ENCODE assay signal across 26 cellular contexts in genomic region chr5:103522586-103522985, GRCh38. TPM values are rescaled to one million over a fixed set of nuclear protein-coding genes. Genes with fewer than 3 reads are reported as not detected.
DNase-seq lines count a peak whose midpoint lies in the region; ATAC-seq, FAIRE-seq and TF ChIP-seq lines count a peak whose summit lies in the region.
"Had no signal": no experiment of that assay in that cellular context is flagged by ENCODE, and none has a peak within 500 bp of the region (broad histone marks: within the 10 kb centered on the region; RNA-seq: fewer than 3 reads in every experiment).

No MANE protein-coding gene starts in this region.

- H3K4me1 ChIP-seq in cardiac muscle cell (ENCODE audit: low read depth) (no peaks in the 10 kb centered on the region), H1 (replicated peaks in 1 of 4; ENCODE audit: control insufficient read depth in 3 of 4, insufficient read depth in 4 of 4, low read length in 3 of 4) (no peaks in the 10 kb centered on the region), mesendoderm (ENCODE audit: control insufficient read depth, low read depth, low read length) (no peaks in the 10 kb centered on the region), transverse colon (peaks cover 0 to 13% (median 5%) of the 10 kb centered on the region in 4 donors), mammary epithelial cell (ENCODE audit: insufficient read depth, low read length) (peaks cover 6% of the 10 kb centered on the region)
- H3K4me1 ChIP-seq: ascending aorta, gastrocnemius medialis, psoas muscle, spleen had no signal

- no peak for TF ChIP-seq RAD21 in H1 (IDR thresholded peaks at IDR 0.05 in 1 of 2, conservative IDR thresholded peaks at IDR 0.05 in 1 of 2; ENCODE audit: low read depth in 2 of 2, low read length in 2 of 2)

- CTCF ChIA-PET in H1 (lab: Charles Lee; ENCODE audit: partially characterized antibody) (no interaction called here), mammary epithelial cell (lab: Charles Lee; ENCODE audit: low non-redundant PET) (no interaction called here)

- BruUV-seq in mammary epithelial cell (replicated peaks; lab: Mats Ljungman, UMichigan) = no TSS peak

- WGBS in H1 (ENCODE audit: extremely low coverage in 1 of 2, insufficient coverage in 1 of 2, insufficient read length in 1 of 2, insufficient replicate concordance in 2 of 2, low coverage in 1 of 2, low lambda C conversion rate in 2 of 2, missing lambda C conversion rate in 1 of 2), 2 experiments = 87% methylated on average over 5 of the region's 5 CpGs; no CpG with 5 or more reads in 1 of the 2 experiments
- no CpG with 5 or more reads among the region's 5 CpGs for WGBS in mesendoderm (ENCODE audit: extremely low coverage, insufficient coverage, low lambda C conversion rate)
- WGBS in transverse colon (ENCODE audit: low coverage in 1 of 2), 2 donors = 73 to 88% methylated on average over 5 of the region's 5 CpGs
- WGBS in mammary epithelial cell (ENCODE audit: low coverage, missing lambda C conversion rate) = 90% methylated on average over 5 of the region's 5 CpGs

- intact Hi-C loops in Right ventricle myocardium superior (cut with DNase I) = no loop called here
- intact Hi-C loops in transverse colon (cut with DNase I; ENCODE audit: low total_unique reads) = no loop called here
- intact Hi-C loops in posterior cingulate gyrus (cut with DNase I) = no loop called here
- intact Hi-C loops in mammary epithelial cell (cut with micrococcal nuclease) = no loop called here

- H3K4ac ChIP-seq in H1 (replicated peaks; ENCODE audit: insufficient read length, low read depth, low read length) (no peak overlapping the region), mesendoderm (ENCODE audit: low read depth, low read length) (no peak overlapping the region)

- H3K23ac ChIP-seq in H1 (ENCODE audit: insufficient read length) (no peak overlapping the region), mesendoderm (ENCODE audit: low read length) (no peak overlapping the region)

- H2BK5ac ChIP-seq in H1 (ENCODE audit: low read depth, low read length) (no peak overlapping the region), mesendoderm (ENCODE audit: low read length) (no peak overlapping the region)

- no peak overlapping the region for H3K4me2 ChIP-seq in H1 (ENCODE audit: insufficient read depth in 1 of 2, low read depth in 2 of 2, low read length in 2 of 2)
- no peak overlapping the region for H3K4me2 ChIP-seq in mesendoderm (ENCODE audit: low read length)
- H3K4me2 ChIP-seq in mammary epithelial cell (ENCODE audit: insufficient read depth, low read depth, low read length) = no peak overlapping the region

- H3K18ac ChIP-seq in H1 (ENCODE audit: extremely low read depth, low read length) (no peak overlapping the region), mesendoderm (ENCODE audit: low read length) (no peak overlapping the region)

- TF ChIP-seq EP300 in H1 (IDR thresholded peaks at IDR 0.05; ENCODE audit: borderline replicate concordance in 1 of 2, low read depth in 2 of 2, low read length in 2 of 2) = no peak
- no peak for TF ChIP-seq EP300 in transverse colon (IDR thresholded peaks at IDR 0.05; ENCODE audit: low read depth)

- DNase-seq in cardiac muscle cell (ENCODE audit: low read depth in 1 of 2, low spot score in 1 of 2) (peak; percentile 18 to 87), Right ventricle myocardium superior (no peak), H1 (ENCODE audit: low read depth in 1 of 2, low spot score in 2 of 2) (no peak), mesendoderm (peak; percentile 2), transverse colon (no peak), activated gamma-delta T cell (lab: John Stamatoyannopoulos, UW) (no peak), posterior cingulate gyrus (no peak), mammary epithelial cell (no peak)
- DNase-seq: activated CD4-positive, alpha-beta T cell treated with anti-CD3 and anti-CD28 coated beads for 48 hours; BE2C; DND-41; gastrocnemius medialis; kidney glomerular epithelial cell; natural killer cell; NCI-H1105 treated with DMSO at 0.1 percent for 48 hours; NCI-H2081 treated with DMSO at 0.1 percent for 48 hours; NK-92 treated with Interleukin-12 subunit alpha and Interleukin-12 subunit beta, amount 100 ng/mL, for 24 hours; psoas muscle; spleen; stimulated activated CD4-positive, alpha-beta T cell treated with anti-CD3 and anti-CD28 coated beads, Interleukin-4, amount 100 ng/mL, for 24 hours; stimulated activated naive CD8-positive, alpha-beta T cell treated with anti-CD3 and anti-CD28 coated beads, Interleukin-15, Interleukin-2, amounts not matched to agents 100 U/mL and 50 U/mL, for 24 hours had no signal

- POLR2A ChIA-PET in H1 (lab: Charles Lee; ENCODE audit: partially characterized antibody) = no interaction called here

- H3K27me3 ChIP-seq in cardiac muscle cell (no peaks in the 10 kb centered on the region), H1 (replicated peaks in 1 of 4; ENCODE audit: control insufficient read depth in 3 of 4, extremely low read depth in 1 of 4, insufficient read depth in 3 of 4, low read length in 3 of 4) (no peaks in the 10 kb centered on the region), mesendoderm (ENCODE audit: insufficient read depth, low read length, poor library complexity) (no peaks in the 10 kb centered on the region), transverse colon (no peaks in the 10 kb centered on the region), mammary epithelial cell (ENCODE audit: insufficient read depth, low read length) (no peaks in the 10 kb centered on the region)
- H3K27me3 ChIP-seq: ascending aorta, BE2C, gastrocnemius medialis, spleen had no signal

- dilution Hi-C loops in mammary epithelial cell (cut with HindIII; ENCODE audit: low sequenced_read_pairs) = no loop called here

- no peak overlapping the region for H4K91ac ChIP-seq in H1 (replicated peaks; ENCODE audit: insufficient read length, low read length)

- H3K27ac ChIP-seq in cardiac muscle cell = no peak overlapping the region
- H3K27ac ChIP-seq in H1 (ENCODE audit: low read depth, low read length) = no peak overlapping the region
- no peak overlapping the region for H3K27ac ChIP-seq in mesendoderm (ENCODE audit: low read depth, low read length)
- H3K27ac ChIP-seq in transverse colon = peak overlapping the region; percentile 54 to 73 (median 65)
- H3K27ac ChIP-seq in mammary epithelial cell (ENCODE audit: insufficient read depth, low read depth, low read length) = no peak overlapping the region
- H3K27ac ChIP-seq: 22Rv1, ascending aorta, gastrocnemius medialis, psoas muscle, spleen had no signal

- no peak overlapping the region for H2BK120ac ChIP-seq in H1 (replicated peaks; ENCODE audit: low read depth, low read length)
- H2BK120ac ChIP-seq in mesendoderm (ENCODE audit: low read depth, low read length) = no peak overlapping the region

- no peak overlapping the region for H3K14ac ChIP-seq in H1 (ENCODE audit: insufficient read length)

- H2BK15ac ChIP-seq in H1 (ENCODE audit: low read length) (no peak overlapping the region), mesendoderm (replicated peaks; ENCODE audit: low read depth) (no peak overlapping the region)

- H4K20me1 ChIP-seq in H1 (replicated peaks in 1 of 2; ENCODE audit: control insufficient read depth in 1 of 2, insufficient read depth in 2 of 2, low read length in 2 of 2) (no peaks in the 10 kb centered on the region), mammary epithelial cell (ENCODE audit: insufficient read depth, low read length) (no peaks in the 10 kb centered on the region)

- no peak overlapping the region for H2BK20ac ChIP-seq in H1 (ENCODE audit: low read length)

- no peaks in the 10 kb centered on the region for H3K9me3 ChIP-seq in cardiac muscle cell (ENCODE audit: low read depth)
- no peaks in the 10 kb centered on the region for H3K9me3 ChIP-seq in H1 (ENCODE audit: insufficient read depth in 2 of 2, low read depth in 1 of 2, low read length in 1 of 2)
- no peaks in the 10 kb centered on the region for H3K9me3 ChIP-seq in transverse colon
- H3K9me3 ChIP-seq in mammary epithelial cell (replicated peaks; ENCODE audit: insufficient read depth, low read length) = no peaks in the 10 kb centered on the region
- H3K9me3 ChIP-seq: ascending aorta, BE2C, gastrocnemius medialis, psoas muscle, spleen had no signal

- H3K23me2 ChIP-seq in H1 (ENCODE audit: low read depth, low read length) = no peaks in the 10 kb centered on the region

- no peaks in the 10 kb centered on the region for H3K36me3 ChIP-seq in cardiac muscle cell
- H3K36me3 ChIP-seq in H1 (ENCODE audit: control insufficient read depth in 2 of 4, insufficient read depth in 4 of 4, low read length in 3 of 4) = no peaks in the 10 kb centered on the region
- no peaks in the 10 kb centered on the region for H3K36me3 ChIP-seq in mesendoderm (ENCODE audit: control insufficient read depth, insufficient read depth, low read length)
- H3K36me3 ChIP-seq in transverse colon = no peaks in the 10 kb centered on the region
- H3K36me3 ChIP-seq in mammary epithelial cell (ENCODE audit: insufficient read depth, low read length) = no peaks in the 10 kb centered on the region
- H3K36me3 ChIP-seq: ascending aorta, BE2C, gastrocnemius medialis, spleen had no signal

- H2AFZ ChIP-seq in H1 (ENCODE audit: low read length) (peak overlapping the region; percentile 34; the same call in 1 of the 2 replicates), mammary epithelial cell (ENCODE audit: low read depth, low read length) (no peak overlapping the region)

- H2BK12ac ChIP-seq in H1 (ENCODE audit: low read depth, low read length) = no peak overlapping the region

- H3K4me3 ChIP-seq in cardiac muscle cell (no peak overlapping the region), H1 (ENCODE audit: extremely low read depth in 1 of 4, insufficient read depth in 2 of 4, low read depth in 3 of 4, low read length in 4 of 4) (no peak overlapping the region), mesendoderm (ENCODE audit: low read length) (no peak overlapping the region), transverse colon (no peak overlapping the region), mammary epithelial cell (replicated peaks in 1 of 3; ENCODE audit: insufficient read depth in 1 of 3, low read depth in 2 of 3, low read length in 3 of 3) (no peak overlapping the region)
- H3K4me3 ChIP-seq: ascending aorta, gastrocnemius medialis, psoas muscle, spleen had no signal

- H3K79me2 ChIP-seq in H1 (ENCODE audit: control insufficient read depth in 1 of 2, insufficient read depth in 2 of 2, low read length in 2 of 2) = no peaks in the 10 kb centered on the region
- H3K79me2 ChIP-seq in mesendoderm (ENCODE audit: control insufficient read depth, insufficient read depth, low read length) = no peaks in the 10 kb centered on the region
- H3K79me2 ChIP-seq in mammary epithelial cell (ENCODE audit: insufficient read depth, low read length) = no peaks in the 10 kb centered on the region

- H2AK5ac ChIP-seq in H1 (ENCODE audit: low read depth, low read length) (no peak overlapping the region), mesendoderm (ENCODE audit: low read length) (no peak overlapping the region)

- TF ChIP-seq CTCF in cardiac muscle cell (IDR thresholded peaks at IDR 0.05; ENCODE audit: low read depth, low read length) (no peak), H1 (IDR thresholded peaks at IDR 0.05; ENCODE audit: control extremely low read depth in 1 of 3, insufficient read depth in 1 of 3, low read depth in 1 of 3, low read length in 3 of 3) (no peak), transverse colon (IDR thresholded peaks at IDR 0.05) (no peak), mammary epithelial cell (conservative IDR thresholded peaks at IDR 0.05 in 1 of 2, IDR thresholded peaks at IDR 0.05 in 1 of 2; ENCODE audit: extremely low read depth in 1 of 2, insufficient read depth in 1 of 2, low read depth in 1 of 2, low read length in 2 of 2) (no peak)

- no peak for FAIRE-seq in H1 (lab: Jason Lieb, UNC)
- FAIRE-seq: GM19239, H54, RCC 7860 had no signal

- H4K5ac ChIP-seq in H1 (ENCODE audit: insufficient read length, low read depth, low read length) = no peak overlapping the region
- no peak overlapping the region for H4K5ac ChIP-seq in mesendoderm (ENCODE audit: low read length)

- no peak for ATAC-seq in Right ventricle myocardium superior (ENCODE audit: poor library complexity)
- ATAC-seq: gastrocnemius medialis; natural killer cell; psoas muscle; stimulated activated naive CD8-positive, alpha-beta T cell treated with anti-CD3 and anti-CD28 coated beads, Interleukin-15, Interleukin-2, amounts not matched to agents 100 U/mL and 50 U/mL, for 24 hours had no signal

- H3K9ac ChIP-seq in H1 (replicated peaks in 1 of 4; ENCODE audit: extremely low read depth in 1 of 4, low read depth in 3 of 4, low read length in 3 of 4) = no peak overlapping the region
- no peak overlapping the region for H3K9ac ChIP-seq in mesendoderm (ENCODE audit: low read length)
- H3K9ac ChIP-seq in mammary epithelial cell (ENCODE audit: insufficient read depth, low read length) = no peak overlapping the region

- H3K79me1 ChIP-seq in H1 (ENCODE audit: low read depth, low read length) (no peaks in the 10 kb centered on the region), mesendoderm (ENCODE audit: low read length) (no peaks in the 10 kb centered on the region)

- in situ Hi-C loops in transverse colon (cut with MboI; ENCODE audit: low pct_ligation_motif_present in 1 of 4, low pct_unique_long_range_greater_than_20kb in 1 of 4, low sequenced_read_pairs in 3 of 4) = no loop called here
- in situ Hi-C loops in mammary epithelial cell (cut with MboI; ENCODE audit: low sequenced_read_pairs in 2 of 2) = no loop called here

- TF ChIP-seq POLR2A in H1 (IDR thresholded peaks at IDR 0.05; ENCODE audit: control extremely low read depth in 1 of 2, low read depth in 2 of 2, low read length in 2 of 2) (no peak), transverse colon (IDR thresholded peaks at IDR 0.05) (no peak)

- H4K8ac ChIP-seq in H1 (ENCODE audit: extremely low read depth, insufficient read depth, low read length) = no peak overlapping the region
- H4K8ac ChIP-seq in mesendoderm (ENCODE audit: low read depth, low read length) = no peak overlapping the region

- no peak overlapping the region for H3K56ac ChIP-seq in H1 (replicated peaks; ENCODE audit: insufficient read length, low read depth, low read length)
- no peak overlapping the region for H3K56ac ChIP-seq in mesendoderm (ENCODE audit: low read length)

RNA-seq across cellular contexts. Expression of gene NUDT12, which starts 40.0 kb away (rescaled TPM):
- total RNA-seq in cardiac muscle cell (9.1 and 18.3 TPM in 2 replicates), Right ventricle myocardium superior (11.6 TPM), transverse colon (10 to 100 TPM in 3 of 4 donors, 1 to 10 TPM in 1; 6.2 to 24.6 (median 17.2) TPM), mammary epithelial cell (10 to 100 TPM in 1 of 2 donors, 1 to 10 TPM in 1; 7.7 to 13.0 TPM)
- polyA plus RNA-seq in cardiac muscle cell (9.3 and 13.6 TPM in 2 replicates), H1 (2011; rRNA removed) (3.0 and 3.6 TPM in 2 replicates), mammary epithelial cell (5.2 TPM)
- total RNA-seq in H1 (2021; fragmentation: NEBNext Ultra II Directional; extraction: Animal tissue kit (Norgen Biotek cat#: 25700)) = 12.5 and 14.0 TPM in 2 replicates
- polyA plus RNA-seq in H1 (2011; cell fraction: cytosol; rRNA removed) = 7.2 TPM
- polyA plus RNA-seq in H1 (2011; cell fraction: nucleus; rRNA removed) = 6.3 TPM
- 7.3 to 14.8 TPM (median 7.8 TPM) in 4 replicates for polyA plus RNA-seq in H1 (2012, experiment 1 of 2)
- 1.2 TPM for polyA plus RNA-seq in H1 (2012, experiment 2 of 2)
- polyA plus RNA-seq in H1 (2013, experiment 1 of 2) = 12.9 TPM
- 10.3 TPM for polyA plus RNA-seq in H1 (2013, experiment 2 of 2)
- polyA minus RNA-seq in H1 (2011; rRNA and poly(A)+ RNA removed) = 6.5 and 8.5 TPM in 2 replicates
- 5.7 TPM for polyA minus RNA-seq in H1 (2011; cell fraction: cytosol; rRNA and poly(A)+ RNA removed)
- polyA minus RNA-seq in H1 (2011; cell fraction: nucleus; rRNA and poly(A)+ RNA removed) = 11.0 TPM
- polyA plus RNA-seq in mesendoderm (2013, experiment 1 of 2) = 7.0 TPM
- 6.8 TPM for polyA plus RNA-seq in mesendoderm (2013, experiment 2 of 2)
- 0.67 TPM for polyA minus RNA-seq in mammary epithelial cell

Comparison
In these comparisons a context has a peak if more than half of its experiments do, and no peak if none do; other contexts are left out.
1. DNase-seq: peak in cardiac muscle cell (2 of 2) and mesendoderm (single experiment); none in Right ventricle myocardium superior (single experiment), H1 (0 of 2), transverse colon (single experiment), activated gamma-delta T cell (single experiment), posterior cingulate gyrus (0 of 10) and mammary epithelial cell (single experiment).
2. H3K27ac ChIP-seq: peak in transverse colon (4 of 4); none in cardiac muscle cell (single experiment), H1 (single experiment), mesendoderm (single experiment) and mammary epithelial cell (single experiment).